ENCODE assay signal across 30 cellular contexts in genomic region chr11:33957304-33957917, GRCh38.
"Had no signal": no experiment of that assay in that cellular context is flagged by ENCODE, and none has a peak within 500 bp of the region (broad histone marks: within the 10 kb centered on the region; RNA-seq: fewer than 3 reads in every experiment).

No MANE protein-coding gene starts in this region.

- H3K27me3 ChIP-seq: brain microvascular endothelial cell, colonic mucosa, esophagus squamous epithelium, gastroesophageal sphincter, heart right ventricle had no signal

- H3K4me3 ChIP-seq: colonic mucosa, esophagus squamous epithelium, gastroesophageal sphincter, heart right ventricle, hepatocyte had no signal

- H2AFZ ChIP-seq: hepatocyte had no signal

- H3K27ac ChIP-seq: brain microvascular endothelial cell, colonic mucosa, epithelial cell of prostate, esophagus squamous epithelium, gastroesophageal sphincter, heart right ventricle, hepatocyte, WERI-Rb-1 had no signal

- H3K4me1 ChIP-seq: colonic mucosa, gastroesophageal sphincter had no signal

- H3K79me2 ChIP-seq: hepatocyte had no signal

- H3K36me3 ChIP-seq: brain microvascular endothelial cell, colonic mucosa, esophagus squamous epithelium, gastroesophageal sphincter, heart right ventricle, WERI-Rb-1 had no signal

- DNase-seq: activated B cell treated with CpG ODN at 0.5 μM for 24 hours; activated CD4-positive, alpha-beta T cell treated with anti-CD3 and anti-CD28 coated beads for 48 hours; activated CD4-positive, alpha-beta T cell treated with anti-CD3 and anti-CD28 coated beads, Interleukin-2, amount 50 U/mL, for 1 hour; activated CD4-positive, alpha-beta T cell treated with anti-CD3 and anti-CD28 coated beads, Interleukin-2, amount 50 U/mL, for 48 hours; activated CD8-positive, alpha-beta memory T cell treated with anti-CD3 and anti-CD28 coated beads for 24 hours; activated CD8-positive, alpha-beta T cell treated with anti-CD3 and anti-CD28 coated beads for 36 hours; activated effector memory CD4-positive, alpha-beta T cell treated with Interleukin-2 at 50 U/mL for 16 hours; activated gamma-delta T cell treated with Interleukin-2 at 50 U/mL for 16 hours; activated naive CD4-positive, alpha-beta T cell treated with anti-CD3 and anti-CD28 coated beads, Interleukin-2, amount 50 U/mL, for 16 hours; activated naive CD4-positive, alpha-beta T cell treated with Interleukin-2 at 50 U/mL for 16 hours; activated T-cell treated with anti-CD3 and anti-CD28 coated beads, Interleukin-2, amount 50 U/mL, for 4 hours; amniotic stem cell; anterior cingulate cortex; brain microvascular endothelial cell; central memory CD4-positive, alpha-beta T cell; cerebellar nuclear complex; colonic mucosa; effector CD8-positive, alpha-beta T cell; esophagus squamous epithelium; foreskin melanocyte; heart right ventricle; T1000; WERI-Rb-1 had no signal

- H3K4me2 ChIP-seq: hepatocyte had no signal

- FAIRE-seq: astrocyte, endometrium had no signal

- H3K9me3 ChIP-seq: colonic mucosa, esophagus squamous epithelium, gastroesophageal sphincter, heart right ventricle had no signal

- ATAC-seq: activated CD4-positive, CD25-positive, alpha-beta regulatory T cell treated with anti-CD3 and anti-CD28 coated beads, Interleukin-2, amount 50 U/mL, for 24 hours; activated CD8-positive, alpha-beta T cell treated with anti-CD3 and anti-CD28 coated beads for 36 hours; activated T-cell treated with anti-CD3 and anti-CD28 coated beads, Interleukin-2, amount 50 U/mL, for 4 hours; activated T-helper 17 cell treated with anti-CD3 and anti-CD28 coated beads, Interleukin-2, amount 50 U/mL, for 72 hours; gastroesophageal sphincter; heart right ventricle had no signal
